8 cellular contexts compared by ENCODE assay signal in the genomic region with DNA sequence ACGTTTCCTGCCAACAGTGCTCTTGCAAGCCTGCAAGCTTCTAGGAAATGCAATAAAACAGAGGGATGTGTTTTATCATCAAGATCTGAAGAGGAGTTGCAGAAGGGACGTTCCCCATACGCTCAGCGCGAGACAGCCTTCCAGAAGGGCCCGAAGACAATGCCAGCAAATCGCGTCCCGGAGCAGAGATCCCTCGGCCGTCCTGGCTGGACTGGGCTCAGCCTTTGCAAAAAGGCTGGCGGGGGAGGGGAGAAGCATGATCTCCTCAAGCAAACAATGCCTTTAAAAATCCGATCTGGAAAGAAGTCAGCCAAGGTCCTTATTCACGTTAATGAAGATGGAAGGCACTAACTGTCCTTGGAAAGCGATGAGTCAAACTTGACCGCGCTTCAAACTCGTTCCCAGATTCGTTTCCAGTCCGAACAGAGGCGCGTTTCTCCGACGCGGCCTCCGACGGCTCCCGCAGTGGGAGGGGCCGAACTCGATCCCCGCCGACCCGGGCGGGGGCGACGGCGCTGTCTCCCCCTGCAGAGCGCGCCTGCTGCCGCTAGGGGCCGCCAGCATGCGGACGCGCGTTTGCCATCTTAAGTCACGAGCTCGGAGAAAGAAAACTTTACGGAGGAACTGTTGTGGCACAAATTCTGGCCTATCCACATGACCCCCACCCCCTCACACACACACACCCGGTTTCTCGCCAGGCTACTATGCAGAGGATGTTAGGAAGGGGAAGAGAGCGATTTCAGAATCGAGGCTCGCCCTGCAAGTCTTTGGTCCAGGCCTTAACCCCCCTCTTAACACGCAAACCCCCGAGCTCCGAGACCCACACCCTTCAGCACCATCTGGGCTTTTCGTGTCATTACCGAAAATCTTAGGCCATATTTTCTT. TPM values are rescaled to one million over a fixed set of nuclear protein-coding genes. Genes with fewer than 3 reads are reported as not detected.
DNase-seq lines count a peak whose midpoint lies in the region; ATAC-seq and TF ChIP-seq lines count a peak whose summit lies in the region.

No MANE protein-coding gene starts in this region.

- under 1% methylated on average over 58 of the region's 58 CpGs for WGBS in urinary bladder

- peaks cover 7% of the 10 kb centered on the region for H4K20me1 ChIP-seq in SU-DHL-6 (ENCODE audit: low read depth, low read length)

- H2AFZ ChIP-seq in SU-DHL-6 (ENCODE audit: low read depth, low read length, severe bottlenecking) = no peak overlapping the region

- intact Hi-C loops in left cardiac atrium (cut with DNase I) = loop anchor here (2.0 to 10.0 kb wide), 10 partner anchors 205 to 1409 kb away; a partner anchor contains a TSS

- peaks cover 3% of the 10 kb centered on the region for H3K4me1 ChIP-seq in urinary bladder (ENCODE audit: insufficient read depth)

- no peaks in the 10 kb centered on the region for H3K9me2 ChIP-seq in SU-DHL-6 (replicated peaks; ENCODE audit: insufficient read depth, low read length)

- peaks cover 93% of the 10 kb centered on the region for H3F3A ChIP-seq in SU-DHL-6 (ENCODE audit: insufficient read depth)

- H3K9ac ChIP-seq in SU-DHL-6 (ENCODE audit: low read length) = peak overlapping the region; percentile 99

- no peaks in the 10 kb centered on the region for H3K9me3 ChIP-seq in SU-DHL-6 (ENCODE audit: insufficient read depth, low read length)

- no peaks in the 10 kb centered on the region for H3K27me3 ChIP-seq in SU-DHL-6 (ENCODE audit: low read length)

- peak overlapping the region; percentile 92 for H3K27ac ChIP-seq in SU-DHL-6 (ENCODE audit: low read depth, low read length)
- H3K27ac ChIP-seq in urinary bladder (ENCODE audit: low read depth) = peak overlapping the region; percentile 97

- peak overlapping the region; percentile 97 for H3K4me2 ChIP-seq in SU-DHL-6 (ENCODE audit: low read depth, low read length, poor library complexity, severe bottlenecking)

- peak; percentile 8 to 33 for ATAC-seq in left cardiac atrium

- TF ChIP-seq CTCF in GM13977 (IDR thresholded peaks at IDR 0.05; ENCODE audit: extremely low read depth, insufficient read depth, missing control alignments) = peak; percentile 99
- peak; percentile 96 for TF ChIP-seq CTCF in SU-DHL-6 (IDR thresholded peaks at IDR 0.05; ENCODE audit: insufficient read depth, low read length, poor library complexity, severe bottlenecking)

- peak overlapping the region; percentile 99 for H3K4me3 ChIP-seq in SU-DHL-6 (ENCODE audit: insufficient read depth, low read length, poor library complexity, severe bottlenecking)
- H3K4me3 ChIP-seq in urinary bladder (ENCODE audit: low read depth, low read length) = peak overlapping the region; percentile 32

- H3K36me3 ChIP-seq in SU-DHL-6 (ENCODE audit: low read length) = peaks cover 31% of the 10 kb centered on the region
- no peaks in the 10 kb centered on the region for H3K36me3 ChIP-seq in urinary bladder (ENCODE audit: insufficient read depth)

- in situ Hi-C loops in ACHN (cut with HindIII; ENCODE audit: low pct_ligation_motif_present, low pct_unique_long_range_greater_than_20kb, low sequenced_read_pairs) = loop anchor here (5.0 kb wide), 1 partner anchor 1217 kb away; no protein-coding TSS in a partner anchor
- in situ Hi-C loops in GM13977 (cut with MboI; ENCODE audit: low pct_unique_long_range_greater_than_20kb, low sequenced_read_pairs, unreplicated experiment) = loop anchor here (5.0 to 25.0 kb wide), 3 partner anchors 997 to 1397 kb away; no protein-coding TSS in a partner anchor
- in situ Hi-C loops in KBM-7 (cut with MboI; ENCODE audit: low pct_unique_long_range_greater_than_20kb, low sequenced_read_pairs) = loop anchor here (10.0 to 25.0 kb wide), 2 partner anchors 1215 to 1397 kb away; no protein-coding TSS in a partner anchor

- peaks cover 100% of the 10 kb centered on the region for H3K79me2 ChIP-seq in SU-DHL-6 (ENCODE audit: insufficient read depth, low read length)

- peak; percentile 80 for DNase-seq in ACHN
- peak; percentile 82 for DNase-seq in GM13977 (ENCODE audit: low spot score)
- peak; percentile 94 for DNase-seq in KBM-7
- DNase-seq in amygdala (lab: John Stamatoyannopoulos, UW) = peak in 51 of 56 donors; percentile 26 to 87 (median 63)
- DNase-seq in left cardiac atrium = peak; percentile 85
- peak; percentile 83 for DNase-seq in pons (ENCODE audit: low spot score)

RNA-seq across cellular contexts. Expression of a gene that starts 5.5 kb away (rescaled TPM):
- 100 to 1,000 TPM in 1 of 2 donors, 10 to 100 TPM in 1; 91.7 to 113 TPM for total RNA-seq in left cardiac atrium
- total RNA-seq in urinary bladder = 9.8 TPM
- 96.4 TPM for polyA plus RNA-seq in urinary bladder

RNA-seq across cellular contexts. Expression of a gene that starts 37.4 kb away (rescaled TPM):
- not detected for total RNA-seq in left cardiac atrium
- total RNA-seq in urinary bladder = not detected
- polyA plus RNA-seq in urinary bladder = not detected

Comparison
In these comparisons a context has a peak if more than half of its experiments do, and no peak if none do; other contexts are left out.
1. Peak in every context shown above with its lines: DNase-seq, ATAC-seq, H3K4me3 ChIP-seq and H3K27ac ChIP-seq.